10 cellular contexts compared by ENCODE assay signal in the genomic region with DNA sequence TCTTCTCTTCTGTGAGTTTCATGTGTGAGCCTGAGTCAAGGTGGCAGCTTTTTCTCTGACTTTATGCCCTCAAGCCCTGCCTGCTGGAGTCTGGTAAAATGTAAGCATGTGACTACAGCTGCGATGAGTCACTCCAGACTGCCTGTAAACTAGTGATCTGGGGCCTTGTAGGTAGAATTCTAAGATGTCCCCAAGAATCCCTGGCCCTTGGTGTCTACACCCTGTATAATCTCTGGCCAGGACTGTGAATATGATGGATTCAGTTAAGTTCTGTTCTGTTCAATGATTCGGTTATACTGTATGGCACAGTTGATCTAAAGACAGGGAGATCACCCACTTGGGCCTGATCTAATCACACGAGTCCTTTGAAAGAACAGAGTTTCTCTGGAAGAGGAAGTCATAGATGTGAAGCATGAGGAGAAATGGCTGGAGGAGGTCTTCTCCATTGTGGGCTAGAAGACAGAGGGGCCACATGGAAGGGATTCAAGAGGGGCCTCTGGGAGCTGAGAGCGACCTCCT. TPM values are rescaled to one million over a fixed set of nuclear protein-coding genes. Genes with fewer than 3 reads are reported as not detected.
DNase-seq lines count a peak whose midpoint lies in the region; ATAC-seq and TF ChIP-seq lines count a peak whose summit lies in the region.
"Had no signal": no experiment of that assay in that cellular context is flagged by ENCODE, and none has a peak within 500 bp of the region (broad histone marks: within the 10 kb centered on the region; RNA-seq: fewer than 3 reads in every experiment).

No MANE protein-coding gene starts in this region.

- peak; percentile 73 to 78 for ATAC-seq in activated T-cell treated with anti-CD3 and anti-CD28 coated beads, Interleukin-2, amount 50 U/mL, for 4 hours
- no peak for ATAC-seq in sciatic nerve
- ATAC-seq in GM19467 (IDR thresholded peaks at IDR 0.05; ENCODE audit: unreplicated experiment): no peak

- H3K79me2 ChIP-seq in PC-9 (ENCODE audit: low read depth) (no peaks in the 10 kb centered on the region), smooth muscle cell (ENCODE audit: low read depth) (no peaks in the 10 kb centered on the region)

- H3K9ac ChIP-seq in smooth muscle cell (ENCODE audit: low read depth): peak overlapping the region; percentile 55

- H3K9me3 Mint-ChIP-seq in activated T-cell treated with anti-CD3 and anti-CD28 coated beads, Interleukin-2, amount 50 U/mL, for 4 hours: no peaks in the 10 kb centered on the region

- 0 out of 2 replicates have a peak overlapping the region, but pooled peaks have one; percentile 56 for H2AFZ ChIP-seq in PC-9
- peak overlapping the region; percentile 68 for H2AFZ ChIP-seq in smooth muscle cell (ENCODE audit: low read depth)

- no peak for TF ChIP-seq POLR2A in erythroblast (IDR thresholded peaks at IDR 0.05; ENCODE audit: low read length)

- H3K4me3 ChIP-seq in PC-9 (no peak overlapping the region), smooth muscle cell (no peak overlapping the region)
- H3K4me3 ChIP-seq: heart right ventricle had no signal

- TF ChIP-seq CTCF in PC-9 (conservative IDR thresholded peaks at IDR 0.05) (no peak), smooth muscle cell (IDR thresholded peaks at IDR 0.05; ENCODE audit: borderline replicate concordance, insufficient read depth, poor library complexity, severe bottlenecking) (no peak)

- 70% methylated on average over 4 of the region's 4 CpGs for WGBS in smooth muscle cell (ENCODE audit: low lambda C conversion rate)

- peaks cover 16% of the 10 kb centered on the region for H3K4me1 ChIP-seq in PC-9 (replicated peaks; ENCODE audit: insufficient read depth)
- H3K4me1 ChIP-seq in smooth muscle cell (ENCODE audit: low read depth): no peaks in the 10 kb centered on the region

- no peaks in the 10 kb centered on the region for H3K9me3 ChIP-seq in PC-9 (ENCODE audit: insufficient read depth, low read depth)
- no peaks in the 10 kb centered on the region for H3K9me3 ChIP-seq in smooth muscle cell (replicated peaks; ENCODE audit: low read depth)
- H3K9me3 ChIP-seq: heart right ventricle had no signal

- H3K36me3 Mint-ChIP-seq in activated T-cell treated with anti-CD3 and anti-CD28 coated beads, Interleukin-2, amount 50 U/mL, for 4 hours (ENCODE audit: insufficient read depth): no peaks in the 10 kb centered on the region

- CTCF ChIA-PET in PC-9 (lab: Charles Lee): no interaction called here

- H3K4me3 Mint-ChIP-seq in activated T-cell treated with anti-CD3 and anti-CD28 coated beads, Interleukin-2, amount 50 U/mL, for 4 hours: no peak overlapping the region

- DNase-seq in activated T-cell treated with anti-CD3 and anti-CD28 coated beads, Interleukin-2, amount 50 U/mL, for 4 hours: no peak
- no peak for DNase-seq in activated T-cell treated with anti-CD3 and anti-CD28 coated beads, Interleukin-2, amount 50 U/mL, for 1 hour
- DNase-seq in PC-9 (peak; percentile 51 to 80), erythroblast (lab: John Stamatoyannopoulos, UW) (peak; percentile 84 to 85), smooth muscle cell (lab: John Stamatoyannopoulos, UW; ENCODE audit: unreplicated experiment) (no peak), sciatic nerve (ENCODE audit: low spot score) (no peak), NCI-H446 (lab: John Stamatoyannopoulos, UW) (no peak)
- DNase-seq: heart right ventricle had no signal

- intact Hi-C loops in PC-9 (cut with micrococcal nuclease; ENCODE audit: unreplicated experiment) (no loop called here), sciatic nerve (cut with DNase I) (no loop called here)

- H3K4me1 Mint-ChIP-seq in activated T-cell treated with anti-CD3 and anti-CD28 coated beads, Interleukin-2, amount 50 U/mL, for 4 hours (ENCODE audit: low read depth): peaks cover 6% of the 10 kb centered on the region

- H3F3A ChIP-seq in PC-9 (ENCODE audit: insufficient read depth, low read depth) (peaks cover 12% of the 10 kb centered on the region; the same call in 1 of the 2 replicates), smooth muscle cell (ENCODE audit: low read depth) (no peaks in the 10 kb centered on the region)

- TSS peak; percentile 24 for BruUV-seq in PC-9 (replicated peaks; lab: Mats Ljungman, UMichigan)

- H3K36me3 ChIP-seq in PC-9 (ENCODE audit: low read depth) (0 out of 2 replicates have a peak, but pooled peaks cover 12% of the 10 kb centered on the region), smooth muscle cell (ENCODE audit: low read depth) (no peaks in the 10 kb centered on the region)

- POLR2A ChIA-PET in PC-9 (lab: Charles Lee; ENCODE audit: unreplicated experiment): interaction anchor here (0.6 kb wide), 1 partner anchor 1654 kb away, joined by 6 read pairs; no protein-coding TSS in a partner anchor

- H3K27me3 Mint-ChIP-seq in activated T-cell treated with anti-CD3 and anti-CD28 coated beads, Interleukin-2, amount 50 U/mL, for 4 hours (ENCODE audit: low read depth): no peaks in the 10 kb centered on the region

- H3K9me2 ChIP-seq in PC-9 (ENCODE audit: insufficient read depth): no peaks in the 10 kb centered on the region

- H3K4me2 ChIP-seq in PC-9 (peak overlapping the region; percentile 7; the same call in 1 of the 2 replicates), smooth muscle cell (no peak overlapping the region)

- H4K20me1 ChIP-seq in PC-9 (ENCODE audit: insufficient read depth): no peaks in the 10 kb centered on the region
- H4K20me1 ChIP-seq in smooth muscle cell (ENCODE audit: low read depth): no peaks in the 10 kb centered on the region

- H3K27me3 ChIP-seq in PC-9 (ENCODE audit: insufficient read depth, low read depth) (no peaks in the 10 kb centered on the region), smooth muscle cell (ENCODE audit: low read depth) (no peaks in the 10 kb centered on the region)
- H3K27me3 ChIP-seq: heart right ventricle had no signal

- H3K27ac ChIP-seq in PC-9: peak overlapping the region; percentile 46; the same call in 1 of the 2 replicates
- peak overlapping the region; percentile 86 for H3K27ac ChIP-seq in smooth muscle cell (ENCODE audit: low read depth)
- H3K27ac ChIP-seq: heart right ventricle had no signal

RNA-seq across cellular contexts. Expression of gene PRSS54, which starts 29.8 kb away (rescaled TPM):
- total RNA-seq in activated T-cell treated with anti-CD3 and anti-CD28 coated beads, Interleukin-2, amount 50 U/mL, for 4 hours: not detected
- not detected in 2 replicates for total RNA-seq in PC-9 (2021)
- not detected in 2 replicates for total RNA-seq in smooth muscle cell
- not detected in 2 replicates for polyA plus RNA-seq in smooth muscle cell
- total RNA-seq in sciatic nerve: not detected
- total RNA-seq: heart right ventricle; T-helper 2 cell treated with Interferon-gamma antibody and Interleukin-4, amounts not matched to agents 100 ng/mL and 5 ng/mL, for 36 hours had no signal
- polyA plus RNA-seq: heart right ventricle had no signal

Comparison
In these comparisons a context has a peak if more than half of its experiments do, and no peak if none do; other contexts are left out.
1. ATAC-seq: peak in activated T-cell treated with anti-CD3 and anti-CD28 coated beads, Interleukin-2, amount 50 U/mL, for 4 hours (2 of 2); none in sciatic nerve (single experiment) and GM19467 (single experiment).
2. DNase-seq: peak in PC-9 (2 of 2) and erythroblast (2 of 2); none in activated T-cell treated with anti-CD3 and anti-CD28 coated beads, Interleukin-2, amount 50 U/mL, for 4 hours (single experiment), activated T-cell treated with anti-CD3 and anti-CD28 coated beads, Interleukin-2, amount 50 U/mL, for 1 hour (single experiment), smooth muscle cell (single experiment), sciatic nerve (single experiment) and NCI-H446 (0 of 2).